ENCODE assay signal across 18 cellular contexts in genomic region chr6:29764422-29765196, GRCh38. TPM values are rescaled to one million over a fixed set of nuclear protein-coding genes. Genes with fewer than 3 reads are reported as not detected.
DNase-seq lines count a peak whose midpoint lies in the region; ATAC-seq, FAIRE-seq and TF ChIP-seq lines count a peak whose summit lies in the region.
"Had no signal": no experiment of that assay in that cellular context is flagged by ENCODE, and none has a peak within 500 bp of the region (broad histone marks: within the 10 kb centered on the region; RNA-seq: fewer than 3 reads in every experiment).

No MANE protein-coding gene starts in this region.

- BruUV-seq in mammary epithelial cell (replicated peaks; lab: Mats Ljungman, UMichigan) = no TSS peak

- DNase-seq in AG20443 (ENCODE audit: low spot score) = peak; percentile 15
- peak; percentile 69 for DNase-seq in mammary epithelial cell
- DNase-seq in iris pigment epithelial cell (ENCODE audit: low read depth) = peak; percentile 21
- no peak for DNase-seq in GM12892 (ENCODE audit: insufficient read length)
- DNase-seq: activated CD4-positive, alpha-beta T cell treated with anti-CD3 and anti-CD28 coated beads, Interleukin-2, amount 50 U/mL, for 4 hours; Caco-2; NCI-H1105 treated with DMSO at 0.1 percent for 48 hours; NCI-H748 treated with DMSO at 0.1 percent for 48 hours; SK-N-SH; thyroid gland had no signal

- H2AFZ ChIP-seq in mammary epithelial cell (ENCODE audit: low read depth, low read length) = peak overlapping the region; percentile 19

- POLR2A ChIA-PET in HEK293 (lab: Yijun Ruan, JAX) = interaction anchor here (1.0 kb wide), 1 partner anchor 11 kb away, joined by 4 read pairs; no protein-coding TSS in a partner anchor

- WGBS in mammary epithelial cell (ENCODE audit: low coverage, missing lambda C conversion rate) = 56% methylated on average over 2 of the region's 2 CpGs

- no peaks in the 10 kb centered on the region for H4K20me1 ChIP-seq in mammary epithelial cell (ENCODE audit: insufficient read depth, low read length)

- H3K27ac ChIP-seq in HEK293 (ENCODE audit: extremely low read depth, low read depth, low read length) (no peak overlapping the region), mammary epithelial cell (ENCODE audit: insufficient read depth, low read depth, low read length) (peak overlapping the region; percentile 81)
- H3K27ac ChIP-seq: KMS-11, thyroid gland had no signal

- H3K36me3 ChIP-seq in HEK293 (ENCODE audit: control insufficient read depth in 2 of 2, insufficient read depth in 1 of 2, low read length in 2 of 2) (no peaks in the 10 kb centered on the region), mammary epithelial cell (ENCODE audit: insufficient read depth, low read length) (no peaks in the 10 kb centered on the region)
- H3K36me3 ChIP-seq: thyroid gland had no signal

- CTCF ChIA-PET in HEK293 (lab: Yijun Ruan, JAX) = interaction anchor here (1.1 to 3.3 kb wide), 3 partner anchors 9 to 27 kb away, joined by 3 to 20 read pairs (median 6); no protein-coding TSS in a partner anchor
- CTCF ChIA-PET in mammary epithelial cell (lab: Charles Lee; ENCODE audit: low non-redundant PET) = no interaction called here

- H3K79me2 ChIP-seq in mammary epithelial cell (ENCODE audit: insufficient read depth, low read length) = no peaks in the 10 kb centered on the region

- in situ Hi-C loops in mammary epithelial cell (cut with MboI; ENCODE audit: low sequenced_read_pairs in 2 of 2) = no loop called here

- TF ChIP-seq POLR2A in GM12892 (IDR thresholded peaks at IDR 0.05; ENCODE audit: low read depth, low read length) = no peak

- no peak for ATAC-seq in GM21423 (IDR thresholded peaks at IDR 0.05; ENCODE audit: unreplicated experiment)
- no peak for ATAC-seq in HG03460 (IDR thresholded peaks at IDR 0.05; ENCODE audit: unreplicated experiment)
- ATAC-seq in GM18861 (IDR thresholded peaks at IDR 0.05; ENCODE audit: unreplicated experiment) = no peak
- ATAC-seq: naive thymus-derived CD4-positive, alpha-beta T cell had no signal

- intact Hi-C loops in mammary epithelial cell (cut with micrococcal nuclease) = no loop called here

- H3K9me3 ChIP-seq in HEK293 (ENCODE audit: control insufficient read depth, insufficient read depth, low read depth, low read length) (no peaks in the 10 kb centered on the region), mammary epithelial cell (replicated peaks; ENCODE audit: insufficient read depth, low read length) (no peaks in the 10 kb centered on the region)
- H3K9me3 ChIP-seq: Caco-2, SK-N-SH, thyroid gland had no signal

- no peaks in the 10 kb centered on the region for H3K27me3 ChIP-seq in mammary epithelial cell (ENCODE audit: insufficient read depth, low read length)
- H3K27me3 ChIP-seq: thyroid gland had no signal

- H3K4me1 ChIP-seq in HEK293 (ENCODE audit: control insufficient read depth, insufficient read depth, low read length) (no peaks in the 10 kb centered on the region), mammary epithelial cell (ENCODE audit: insufficient read depth, low read length) (peaks cover 41% of the 10 kb centered on the region)
- H3K4me1 ChIP-seq: Caco-2, thyroid gland had no signal

- H3K4me3 ChIP-seq in HEK293 (ENCODE audit: low read depth, low read length) (no peak overlapping the region), mammary epithelial cell (replicated peaks in 1 of 3; ENCODE audit: insufficient read depth in 1 of 3, low read depth in 2 of 3, low read length in 3 of 3) (no peak overlapping the region)
- H3K4me3 ChIP-seq: thyroid gland had no signal

- TF ChIP-seq CTCF in HEK293 (tag by site-specific recombination; IDR thresholded peaks at IDR 0.05) (no peak), mammary epithelial cell (conservative IDR thresholded peaks at IDR 0.05 in 1 of 2, IDR thresholded peaks at IDR 0.05 in 1 of 2; ENCODE audit: extremely low read depth in 1 of 2, insufficient read depth in 1 of 2, low read depth in 1 of 2, low read length in 2 of 2) (no peak)

- dilution Hi-C loops in mammary epithelial cell (cut with HindIII; ENCODE audit: low sequenced_read_pairs) = loop anchor here (5.0 kb wide), 1 partner anchor 37 kb away; no protein-coding TSS in a partner anchor

- H3K4me2 ChIP-seq in mammary epithelial cell (ENCODE audit: insufficient read depth, low read depth, low read length) = peak overlapping the region; percentile 29
- H3K4me2 ChIP-seq: KMS-11 had no signal

- no peak overlapping the region for H3K9ac ChIP-seq in mammary epithelial cell (ENCODE audit: insufficient read depth, low read length)
- H3K9ac ChIP-seq: KMS-11, SK-N-SH had no signal

- no peak for FAIRE-seq in GM12892 (lab: Jason Lieb, UNC)
- FAIRE-seq: astrocyte, colon had no signal

TF ChIP-seq in HEK293, 187 proteins besides CTCF, POLR2A, EP300 and RAD21:
- TF ChIP-seq PRDM10 (tag by site-specific recombination; IDR thresholded peaks at IDR 0.05) (peak; percentile 98), ZNF423 (tag by site-specific recombination; IDR thresholded peaks at IDR 0.05) (no peak)

RNA-seq across cellular contexts. Expression of gene HLA-F, which starts 41.4 kb away (rescaled TPM):
- total RNA-seq in mammary epithelial cell = 10 to 100 TPM; 27.2 to 35.4 TPM
- 32.4 TPM for polyA plus RNA-seq in mammary epithelial cell
- polyA minus RNA-seq in mammary epithelial cell = 13.4 TPM
- 413 TPM for polyA plus RNA-seq in GM12892 (2012; ENCODE audit: missing spikeins)
